In the genomic region with DNA sequence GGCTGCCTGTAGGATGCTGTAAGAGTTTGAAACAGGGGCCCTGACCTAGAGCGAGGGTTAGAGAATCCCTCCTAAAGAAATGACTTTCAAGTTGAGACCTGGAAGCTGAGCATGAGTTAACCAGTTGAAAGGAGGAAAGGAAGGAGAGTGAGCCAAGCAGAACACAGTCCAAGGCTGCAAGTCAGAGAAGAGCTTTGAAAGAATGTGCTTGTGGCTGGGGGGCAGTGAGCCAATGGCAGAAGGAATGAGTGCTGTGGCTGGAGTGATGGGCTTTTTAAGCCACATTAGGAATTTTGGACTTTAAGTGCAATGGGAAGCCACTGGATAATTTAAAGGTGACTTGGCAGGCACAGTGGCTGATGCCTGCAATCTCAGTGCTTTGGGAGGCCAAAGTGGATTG, we compare ENCODE assay signal across 12 cellular contexts. TPM values are rescaled to one million over a fixed set of nuclear protein-coding genes. Genes with fewer than 3 reads are reported as not detected.
A peak's percentile ranks its signal among the peaks of the same experiment; 100 is the strongest.
DNase-seq lines count a peak whose midpoint lies in the region; ATAC-seq and TF ChIP-seq lines count a peak whose summit lies in the region.
"Had no signal": no experiment of that assay in that cellular context is flagged by ENCODE, and none has a peak within 500 bp of the region (broad histone marks: within the 10 kb centered on the region; RNA-seq: fewer than 3 reads in every experiment).

No MANE protein-coding gene starts in this region.

- H3K27ac ChIP-seq in thoracic aorta (peak overlapping the region; percentile 39 to 43), mesendoderm (ENCODE audit: low read depth, low read length) (no peak overlapping the region)

- no peak overlapping the region for H4K8ac ChIP-seq in mesendoderm (ENCODE audit: low read depth, low read length)

- H3K4me1 ChIP-seq in thoracic aorta (ENCODE audit: control insufficient read depth in 1 of 2, low read depth in 2 of 2) (peaks cover 0 to 31% of the 10 kb centered on the region in 2 donors), mesendoderm (ENCODE audit: control insufficient read depth, low read depth, low read length) (no peaks in the 10 kb centered on the region)

- H2AK5ac ChIP-seq in mesendoderm (ENCODE audit: low read length), result no peak overlapping the region

- H3K4me3 Mint-ChIP-seq in activated T-cell treated with anti-CD3 and anti-CD28 coated beads, Interleukin-2, amount 50 U/mL, for 72 hours, result peak overlapping the region; percentile 35 to 47
- no peak overlapping the region for H3K4me3 Mint-ChIP-seq in activated CD8-positive, alpha-beta T cell treated with anti-CD3 and anti-CD28 coated beads for 36 hours

- H3K36me3 Mint-ChIP-seq in activated T-cell treated with anti-CD3 and anti-CD28 coated beads, Interleukin-2, amount 50 U/mL, for 72 hours (ENCODE audit: insufficient read depth in 2 of 2), result peaks cover 2 to 13% of the 10 kb centered on the region in 2 donors
- peaks cover 9% of the 10 kb centered on the region for H3K36me3 Mint-ChIP-seq in activated CD8-positive, alpha-beta T cell treated with anti-CD3 and anti-CD28 coated beads for 36 hours (ENCODE audit: low read depth)

- intact Hi-C loops in activated CD8-positive, alpha-beta T cell treated with anti-CD3 and anti-CD28 coated beads for 36 hours (cut with micrococcal nuclease), result loop anchor here (5.0 to 10.0 kb wide), 2 partner anchors 90 to 173 kb away; a partner anchor contains a TSS

- no peak overlapping the region for H2BK15ac ChIP-seq in mesendoderm (replicated peaks; ENCODE audit: low read depth)

- H3K23ac ChIP-seq in mesendoderm (ENCODE audit: low read length), result no peak overlapping the region

- H3K79me1 ChIP-seq in mesendoderm (ENCODE audit: low read length), result no peaks in the 10 kb centered on the region

- H3K79me2 ChIP-seq in mesendoderm (ENCODE audit: control insufficient read depth, insufficient read depth, low read length), result no peaks in the 10 kb centered on the region

- CTCF ChIA-PET in activated CD8-positive, alpha-beta T cell treated with anti-CD3 and anti-CD28 coated beads for 36 hours (lab: Charles Lee), result interaction anchor here (0.7 to 3.4 kb wide), 8 partner anchors 8 to 358 kb away, joined by 3 to 55 read pairs (median 10); a partner anchor contains a TSS

- no peak overlapping the region for H3K4ac ChIP-seq in mesendoderm (ENCODE audit: low read depth, low read length)

- no CpG with 5 or more reads among the region's 1 CpG for WGBS in mesendoderm (ENCODE audit: extremely low coverage, insufficient coverage, low lambda C conversion rate)

- H3K9me3 ChIP-seq in thoracic aorta, result no peaks in the 10 kb centered on the region

- no peak overlapping the region for H3K18ac ChIP-seq in mesendoderm (ENCODE audit: low read length)

- no peak overlapping the region for H3K9ac ChIP-seq in mesendoderm (ENCODE audit: low read length)
- H3K9ac ChIP-seq: GM23248 had no signal

- H3K56ac ChIP-seq in mesendoderm (ENCODE audit: low read length), result no peak overlapping the region

- no peaks in the 10 kb centered on the region for H3K27me3 ChIP-seq in thoracic aorta (replicated peaks; ENCODE audit: insufficient read depth)
- no peaks in the 10 kb centered on the region for H3K27me3 ChIP-seq in mesendoderm (ENCODE audit: insufficient read depth, low read length, poor library complexity)

- no peak overlapping the region for H4K5ac ChIP-seq in mesendoderm (ENCODE audit: low read length)

- POLR2A ChIA-PET in activated CD8-positive, alpha-beta T cell treated with anti-CD3 and anti-CD28 coated beads for 36 hours (lab: Charles Lee), result interaction anchor here (0.7 to 4.5 kb wide), 5 partner anchors 11 to 41 kb away, joined by 3 to 77 read pairs (median 17); a partner anchor contains a TSS

- H3K9me3 Mint-ChIP-seq in activated T-cell treated with anti-CD3 and anti-CD28 coated beads, Interleukin-2, amount 50 U/mL, for 72 hours, result no peaks in the 10 kb centered on the region
- H3K9me3 Mint-ChIP-seq in activated CD8-positive, alpha-beta T cell treated with anti-CD3 and anti-CD28 coated beads for 36 hours, result no peaks in the 10 kb centered on the region

- H3K4me3 ChIP-seq in thoracic aorta (peak overlapping the region; percentile 40), mesendoderm (ENCODE audit: low read length) (no peak overlapping the region)
- H3K4me3 ChIP-seq: GM23248 had no signal

- H3K36me3 ChIP-seq in thoracic aorta, result no peaks in the 10 kb centered on the region
- no peaks in the 10 kb centered on the region for H3K36me3 ChIP-seq in mesendoderm (ENCODE audit: control insufficient read depth, insufficient read depth, low read length)

- H2BK120ac ChIP-seq in mesendoderm (ENCODE audit: low read depth, low read length), result no peak overlapping the region

- no peak overlapping the region for H2BK5ac ChIP-seq in mesendoderm (ENCODE audit: low read length)

- no peaks in the 10 kb centered on the region for H3K27me3 Mint-ChIP-seq in activated T-cell treated with anti-CD3 and anti-CD28 coated beads, Interleukin-2, amount 50 U/mL, for 72 hours (ENCODE audit: low read depth)
- H3K27me3 Mint-ChIP-seq in activated CD8-positive, alpha-beta T cell treated with anti-CD3 and anti-CD28 coated beads for 36 hours, result no peaks in the 10 kb centered on the region

- peak overlapping the region; percentile 66 for H3K27ac Mint-ChIP-seq in activated T-cell treated with anti-CD3 and anti-CD28 coated beads, Interleukin-2, amount 50 U/mL, for 72 hours
- H3K27ac Mint-ChIP-seq in activated CD8-positive, alpha-beta T cell treated with anti-CD3 and anti-CD28 coated beads for 36 hours, result peak overlapping the region; percentile 78

- H3K4me1 Mint-ChIP-seq in activated T-cell treated with anti-CD3 and anti-CD28 coated beads, Interleukin-2, amount 50 U/mL, for 72 hours (ENCODE audit: low read depth), result peaks cover 59% of the 10 kb centered on the region
- peaks cover 43% of the 10 kb centered on the region for H3K4me1 Mint-ChIP-seq in activated CD8-positive, alpha-beta T cell treated with anti-CD3 and anti-CD28 coated beads for 36 hours (ENCODE audit: low read depth)

- DNase-seq in activated T-cell treated with anti-CD3 and anti-CD28 coated beads, Interleukin-2, amount 50 U/mL, for 72 hours, result no peak
- no peak for DNase-seq in activated T-cell treated with anti-CD3 and anti-CD28 coated beads, Interleukin-2, amount 50 U/mL, for 48 hours
- no peak for DNase-seq in activated CD8-positive, alpha-beta T cell treated with anti-CD3 and anti-CD28 coated beads for 36 hours
- DNase-seq in iris pigment epithelial cell (ENCODE audit: low read depth) (peak; percentile 62), thoracic aorta (ENCODE audit: low spot score) (no peak), mesendoderm (no peak)
- no peak for DNase-seq in stimulated activated CD4-positive, alpha-beta T cell treated with anti-CD3 and anti-CD28 coated beads, Interleukin-4, amount 100 ng/mL, for 24 hours
- DNase-seq: activated naive CD4-positive, alpha-beta T cell; AML-193; foreskin melanocyte; GM23248 had no signal

- no peak for ATAC-seq in activated T-cell treated with anti-CD3 and anti-CD28 coated beads, Interleukin-2, amount 50 U/mL, for 72 hours (replicated peaks in 1 of 2)
- no peak for ATAC-seq in activated CD8-positive, alpha-beta T cell treated with anti-CD3 and anti-CD28 coated beads for 36 hours
- ATAC-seq in thoracic aorta (ENCODE audit: insufficient number of reproducible peaks, low FRiP score, low read depth) (no peak), GM21526 (IDR thresholded peaks at IDR 0.05; ENCODE audit: low FRiP score, unreplicated experiment) (no peak)

- H3K4me2 ChIP-seq in mesendoderm (ENCODE audit: low read length), result no peak overlapping the region

- TF ChIP-seq CTCF in activated CD8-positive, alpha-beta T cell treated with anti-CD3 and anti-CD28 coated beads for 36 hours (IDR thresholded peaks at IDR 0.05), result no peak
- TF ChIP-seq CTCF in thoracic aorta (IDR thresholded peaks at IDR 0.05), result no peak

RNA-seq across cellular contexts. Expression of a gene that starts 18.1 kb away (rescaled TPM):
- total RNA-seq in activated T-cell treated with anti-CD3 and anti-CD28 coated beads, Interleukin-2, amount 50 U/mL, for 72 hours, result 10 to 100 TPM; 54.2 to 67.2 TPM
- 10 to 100 TPM; 39.9 to 40.8 TPM for total RNA-seq in activated CD8-positive, alpha-beta T cell treated with anti-CD3 and anti-CD28 coated beads for 36 hours
- 10 to 100 TPM; 61.9 to 63.5 TPM for total RNA-seq in thoracic aorta
- 7.9 TPM for polyA plus RNA-seq in mesendoderm (2013, experiment 1 of 2)
- polyA plus RNA-seq in mesendoderm (2013, experiment 2 of 2), result 7.8 TPM

RNA-seq across cellular contexts. Expression of a gene that starts 39.3 kb away (rescaled TPM):
- 10 to 100 TPM; 34.2 to 50.4 TPM for total RNA-seq in activated T-cell treated with anti-CD3 and anti-CD28 coated beads, Interleukin-2, amount 50 U/mL, for 72 hours
- 10 to 100 TPM; 17.3 to 17.6 TPM for total RNA-seq in activated CD8-positive, alpha-beta T cell treated with anti-CD3 and anti-CD28 coated beads for 36 hours
- under 1 TPM in 1 of 2 donors, not detected in 1; 0.35 TPM for total RNA-seq in thoracic aorta
- polyA plus RNA-seq in mesendoderm (2013, experiment 1 of 2), result 10.5 TPM
- polyA plus RNA-seq in mesendoderm (2013, experiment 2 of 2), result 10.0 TPM
- total RNA-seq: GM23248 had no signal

RNA-seq across cellular contexts. Expression of a gene that starts 50.2 kb away (rescaled TPM):
- total RNA-seq in activated T-cell treated with anti-CD3 and anti-CD28 coated beads, Interleukin-2, amount 50 U/mL, for 72 hours, result 10 to 100 TPM; 10.4 to 12.8 TPM
- total RNA-seq in activated CD8-positive, alpha-beta T cell treated with anti-CD3 and anti-CD28 coated beads for 36 hours, result 1 to 10 TPM; 5.7 to 6.3 TPM
- 10 to 100 TPM; 38.4 to 70.7 TPM for total RNA-seq in thoracic aorta
- polyA plus RNA-seq in mesendoderm (2013, experiment 1 of 2), result 0.34 TPM
- 0.41 TPM for polyA plus RNA-seq in mesendoderm (2013, experiment 2 of 2)

Comparison
In these comparisons a context has a peak if more than half of its experiments do, and no peak if none do; other contexts are left out.
1. RNA of a gene that starts 39.3 kb away (total RNA-seq): 34.2 to 50.4 TPM in activated T-cell treated with anti-CD3 and anti-CD28 coated beads, Interleukin-2, amount 50 U/mL, for 72 hours and 17.3 to 17.6 TPM in activated CD8-positive, alpha-beta T cell treated with anti-CD3 and anti-CD28 coated beads for 36 hours; 0.35 TPM in thoracic aorta; every median in the first group is over 10 times any median in the second.